1 cellular context compared by ENCODE assay signal in the genomic region with DNA sequence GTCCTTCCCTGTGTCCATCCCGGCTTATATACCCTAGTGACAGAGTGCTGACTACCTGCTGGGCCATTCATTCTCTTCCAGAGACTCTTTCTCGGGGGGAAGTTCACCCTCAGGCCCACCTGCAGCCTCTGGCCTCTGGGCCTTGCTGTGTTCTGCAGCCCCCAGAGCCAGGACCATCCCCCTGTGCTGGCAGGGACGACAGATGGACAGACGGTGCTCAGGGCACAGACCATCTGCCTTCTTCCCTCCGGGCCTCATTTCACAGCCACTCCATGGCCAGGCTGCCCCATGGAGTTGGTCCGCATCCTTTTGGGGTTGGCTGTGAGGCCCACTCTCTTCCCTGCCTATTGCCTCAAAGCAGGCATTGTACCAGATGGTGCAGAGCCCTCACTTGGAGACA. TPM values are rescaled to one million over a fixed set of nuclear protein-coding genes. Genes with fewer than 3 reads are reported as not detected.
"Had no signal": no experiment of that assay in that cellular context is flagged by ENCODE, and none has a peak within 500 bp of the region (broad histone marks: within the 10 kb centered on the region; RNA-seq: fewer than 3 reads in every experiment).

No MANE protein-coding gene starts in this region.

RNA-seq across cellular contexts. Expression of gene RNU1-4, which starts 34.0 kb away (rescaled TPM):
- total RNA-seq: M059J had no signal

RNA-seq across cellular contexts. Expression of gene RNU1-3, which starts 39.6 kb away (rescaled TPM):
- total RNA-seq: M059J had no signal
